In the genomic region with DNA sequence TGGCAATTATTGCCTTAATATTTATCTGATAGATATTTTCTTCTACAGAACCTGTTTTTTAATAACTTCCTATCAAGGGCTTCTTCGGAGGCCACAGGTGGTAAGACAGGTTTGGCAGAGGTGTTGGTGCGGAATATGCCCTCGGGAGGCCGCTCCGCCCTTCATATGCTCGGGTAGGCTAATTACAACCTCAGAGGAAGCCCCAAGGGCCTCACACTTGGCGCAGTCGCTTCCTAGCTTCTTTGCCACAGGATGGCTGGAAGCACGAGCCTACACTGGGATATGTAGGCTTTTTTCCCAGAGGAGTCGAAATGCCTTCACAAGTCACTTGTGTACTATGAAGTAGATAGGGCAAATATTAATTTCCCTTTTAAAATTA, we compare ENCODE assay signal across 1 cellular context.
TF ChIP-seq lines count a peak whose summit lies in the region.

No MANE protein-coding gene starts in this region.

TF ChIP-seq in GM23338, 12 proteins besides CTCF, POLR2A, EP300 and RAD21:
- TF ChIP-seq, protein P1, sequence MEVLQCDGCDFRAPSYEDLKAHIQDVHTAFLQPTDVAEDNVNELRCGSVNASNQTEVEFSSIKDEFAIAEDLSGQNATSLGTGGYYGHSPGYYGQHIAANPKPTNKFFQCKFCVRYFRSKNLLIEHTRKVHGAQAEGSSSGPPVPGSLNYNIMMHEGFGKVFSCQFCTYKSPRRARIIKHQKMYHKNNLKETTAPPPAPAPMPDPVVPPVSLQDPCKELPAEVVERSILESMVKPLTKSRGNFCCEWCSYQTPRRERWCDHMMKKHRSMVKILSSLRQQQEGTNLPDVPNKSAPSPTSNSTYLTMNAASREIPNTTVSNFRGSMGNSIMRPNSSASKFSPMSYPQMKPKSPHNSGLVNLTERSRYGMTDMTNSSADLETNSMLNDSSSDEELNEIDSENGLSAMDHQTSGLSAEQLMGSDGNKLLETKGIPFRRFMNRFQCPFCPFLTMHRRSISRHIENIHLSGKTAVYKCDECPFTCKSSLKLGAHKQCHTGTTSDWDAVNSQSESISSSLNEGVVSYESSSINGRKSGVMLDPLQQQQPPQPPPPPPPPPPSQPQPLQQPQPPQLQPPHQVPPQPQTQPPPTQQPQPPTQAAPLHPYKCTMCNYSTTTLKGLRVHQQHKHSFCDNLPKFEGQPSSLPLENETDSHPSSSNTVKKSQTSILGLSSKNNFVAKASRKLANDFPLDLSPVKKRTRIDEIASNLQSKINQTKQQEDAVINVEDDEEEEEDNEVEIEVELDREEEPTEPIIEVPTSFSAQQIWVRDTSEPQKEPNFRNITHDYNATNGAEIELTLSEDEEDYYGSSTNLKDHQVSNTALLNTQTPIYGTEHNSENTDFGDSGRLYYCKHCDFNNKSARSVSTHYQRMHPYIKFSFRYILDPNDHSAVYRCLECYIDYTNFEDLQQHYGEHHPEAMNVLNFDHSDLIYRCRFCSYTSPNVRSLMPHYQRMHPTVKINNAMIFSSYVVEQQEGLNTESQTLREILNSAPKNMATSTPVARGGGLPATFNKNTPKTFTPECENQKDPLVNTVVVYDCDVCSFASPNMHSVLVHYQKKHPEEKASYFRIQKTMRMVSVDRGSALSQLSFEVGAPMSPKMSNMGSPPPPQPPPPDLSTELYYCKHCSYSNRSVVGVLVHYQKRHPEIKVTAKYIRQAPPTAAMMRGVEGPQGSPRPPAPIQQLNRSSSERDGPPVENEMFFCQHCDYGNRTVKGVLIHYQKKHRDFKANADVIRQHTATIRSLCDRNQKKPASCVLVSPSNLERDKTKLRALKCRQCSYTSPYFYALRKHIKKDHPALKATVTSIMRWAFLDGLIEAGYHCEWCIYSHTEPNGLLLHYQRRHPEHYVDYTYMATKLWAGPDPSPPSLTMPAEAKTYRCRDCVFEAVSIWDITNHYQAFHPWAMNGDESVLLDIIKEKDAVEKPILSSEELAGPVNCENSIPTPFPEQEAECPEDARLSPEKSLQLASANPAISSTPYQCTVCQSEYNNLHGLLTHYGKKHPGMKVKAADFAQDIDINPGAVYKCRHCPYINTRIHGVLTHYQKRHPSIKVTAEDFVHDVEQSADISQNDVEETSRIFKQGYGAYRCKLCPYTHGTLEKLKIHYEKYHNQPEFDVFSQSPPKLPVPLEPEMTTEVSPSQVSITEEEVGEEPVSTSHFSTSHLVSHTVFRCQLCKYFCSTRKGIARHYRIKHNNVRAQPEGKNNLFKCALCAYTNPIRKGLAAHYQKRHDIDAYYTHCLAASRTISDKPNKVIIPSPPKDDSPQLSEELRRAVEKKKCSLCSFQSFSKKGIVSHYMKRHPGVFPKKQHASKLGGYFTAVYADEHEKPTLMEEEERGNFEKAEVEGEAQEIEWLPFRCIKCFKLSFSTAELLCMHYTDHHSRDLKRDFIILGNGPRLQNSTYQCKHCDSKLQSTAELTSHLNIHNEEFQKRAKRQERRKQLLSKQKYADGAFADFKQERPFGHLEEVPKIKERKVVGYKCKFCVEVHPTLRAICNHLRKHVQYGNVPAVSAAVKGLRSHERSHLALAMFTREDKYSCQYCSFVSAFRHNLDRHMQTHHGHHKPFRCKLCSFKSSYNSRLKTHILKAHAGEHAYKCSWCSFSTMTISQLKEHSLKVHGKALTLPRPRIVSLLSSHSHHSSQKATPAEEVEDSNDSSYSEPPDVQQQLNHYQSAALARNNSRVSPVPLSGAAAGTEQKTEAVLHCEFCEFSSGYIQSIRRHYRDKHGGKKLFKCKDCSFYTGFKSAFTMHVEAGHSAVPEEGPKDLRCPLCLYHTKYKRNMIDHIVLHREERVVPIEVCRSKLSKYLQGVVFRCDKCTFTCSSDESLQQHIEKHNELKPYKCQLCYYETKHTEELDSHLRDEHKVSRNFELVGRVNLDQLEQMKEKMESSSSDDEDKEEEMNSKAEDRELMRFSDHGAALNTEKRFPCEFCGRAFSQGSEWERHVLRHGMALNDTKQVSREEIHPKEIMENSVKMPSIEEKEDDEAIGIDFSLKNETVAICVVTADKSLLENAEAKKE (CRISPR knock-in tag; IDR thresholded peaks at IDR 0.05), result no peak
- no peak for TF ChIP-seq EZH2 (IDR thresholded peaks at IDR 0.05; ENCODE audit: low read depth, unreplicated experiment)
- no peak for TF ChIP-seq ZNF114 (CRISPR knock-in tag; IDR thresholded peaks at IDR 0.05)
- no peak for TF ChIP-seq POLR2AphosphoS5 (IDR thresholded peaks at IDR 0.05; ENCODE audit: low read depth)
- no peak for TF ChIP-seq STAT1 (IDR thresholded peaks at IDR 0.05; ENCODE audit: unreplicated experiment)
- no peak for TF ChIP-seq JUNB (IDR thresholded peaks at IDR 0.05; ENCODE audit: unreplicated experiment)
- TF ChIP-seq CREB1 (CRISPR knock-in tag; IDR thresholded peaks at IDR 0.05; ENCODE audit: low read depth), result no peak
- TF ChIP-seq, protein P2, sequence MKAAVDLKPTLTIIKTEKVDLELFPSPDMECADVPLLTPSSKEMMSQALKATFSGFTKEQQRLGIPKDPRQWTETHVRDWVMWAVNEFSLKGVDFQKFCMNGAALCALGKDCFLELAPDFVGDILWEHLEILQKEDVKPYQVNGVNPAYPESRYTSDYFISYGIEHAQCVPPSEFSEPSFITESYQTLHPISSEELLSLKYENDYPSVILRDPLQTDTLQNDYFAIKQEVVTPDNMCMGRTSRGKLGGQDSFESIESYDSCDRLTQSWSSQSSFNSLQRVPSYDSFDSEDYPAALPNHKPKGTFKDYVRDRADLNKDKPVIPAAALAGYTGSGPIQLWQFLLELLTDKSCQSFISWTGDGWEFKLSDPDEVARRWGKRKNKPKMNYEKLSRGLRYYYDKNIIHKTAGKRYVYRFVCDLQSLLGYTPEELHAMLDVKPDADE (IDR thresholded peaks at IDR 0.05), result no peak
- TF ChIP-seq NANOG (IDR thresholded peaks at IDR 0.05; ENCODE audit: borderline replicate concordance), result no peak
- no peak for TF ChIP-seq EZH2phosphoT487 (IDR thresholded peaks at IDR 0.05; ENCODE audit: unreplicated experiment)
- no peak for TF ChIP-seq ZNF331 (CRISPR knock-in tag; IDR thresholded peaks at IDR 0.05; ENCODE audit: low read depth)
- TF ChIP-seq, protein P3, sequence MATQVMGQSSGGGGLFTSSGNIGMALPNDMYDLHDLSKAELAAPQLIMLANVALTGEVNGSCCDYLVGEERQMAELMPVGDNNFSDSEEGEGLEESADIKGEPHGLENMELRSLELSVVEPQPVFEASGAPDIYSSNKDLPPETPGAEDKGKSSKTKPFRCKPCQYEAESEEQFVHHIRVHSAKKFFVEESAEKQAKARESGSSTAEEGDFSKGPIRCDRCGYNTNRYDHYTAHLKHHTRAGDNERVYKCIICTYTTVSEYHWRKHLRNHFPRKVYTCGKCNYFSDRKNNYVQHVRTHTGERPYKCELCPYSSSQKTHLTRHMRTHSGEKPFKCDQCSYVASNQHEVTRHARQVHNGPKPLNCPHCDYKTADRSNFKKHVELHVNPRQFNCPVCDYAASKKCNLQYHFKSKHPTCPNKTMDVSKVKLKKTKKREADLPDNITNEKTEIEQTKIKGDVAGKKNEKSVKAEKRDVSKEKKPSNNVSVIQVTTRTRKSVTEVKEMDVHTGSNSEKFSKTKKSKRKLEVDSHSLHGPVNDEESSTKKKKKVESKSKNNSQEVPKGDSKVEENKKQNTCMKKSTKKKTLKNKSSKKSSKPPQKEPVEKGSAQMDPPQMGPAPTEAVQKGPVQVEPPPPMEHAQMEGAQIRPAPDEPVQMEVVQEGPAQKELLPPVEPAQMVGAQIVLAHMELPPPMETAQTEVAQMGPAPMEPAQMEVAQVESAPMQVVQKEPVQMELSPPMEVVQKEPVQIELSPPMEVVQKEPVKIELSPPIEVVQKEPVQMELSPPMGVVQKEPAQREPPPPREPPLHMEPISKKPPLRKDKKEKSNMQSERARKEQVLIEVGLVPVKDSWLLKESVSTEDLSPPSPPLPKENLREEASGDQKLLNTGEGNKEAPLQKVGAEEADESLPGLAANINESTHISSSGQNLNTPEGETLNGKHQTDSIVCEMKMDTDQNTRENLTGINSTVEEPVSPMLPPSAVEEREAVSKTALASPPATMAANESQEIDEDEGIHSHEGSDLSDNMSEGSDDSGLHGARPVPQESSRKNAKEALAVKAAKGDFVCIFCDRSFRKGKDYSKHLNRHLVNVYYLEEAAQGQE (IDR thresholded peaks at IDR 0.05; ENCODE audit: unreplicated experiment), result no peak
